1 cellular context compared by ENCODE assay signal in the genomic region with DNA sequence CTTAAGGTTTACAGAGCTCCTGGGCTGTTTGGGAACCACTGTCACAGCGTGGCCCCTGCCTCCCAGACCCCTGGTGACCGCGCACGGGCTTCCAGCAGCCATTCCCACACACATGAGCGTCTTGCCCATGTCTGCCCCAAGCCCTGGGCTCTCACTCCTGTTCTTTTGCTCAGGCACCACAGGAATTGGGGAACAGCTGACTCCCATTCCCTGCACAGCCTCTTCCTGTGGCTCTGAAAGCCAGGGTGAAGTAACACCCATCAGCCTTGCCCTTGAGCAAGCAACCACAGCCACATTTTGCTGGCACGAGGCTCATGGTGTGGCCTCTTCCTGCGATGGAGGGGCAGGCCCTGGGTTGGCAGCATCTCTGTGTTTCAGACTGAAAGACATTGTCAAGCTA.
TF ChIP-seq lines count a peak whose summit lies in the region.

No MANE protein-coding gene starts in this region.

TF ChIP-seq in IMR-90, 13 proteins besides CTCF, POLR2A, EP300 and RAD21 (continued from another document):
- no peak for TF ChIP-seq FOS (IDR thresholded peaks at IDR 0.05; ENCODE audit: low read depth, low read length)
- TF ChIP-seq CEBPB (IDR thresholded peaks at IDR 0.05; ENCODE audit: low read depth, low read length), result peak; percentile 56
- no peak for TF ChIP-seq BHLHE40 (IDR thresholded peaks at IDR 0.05; ENCODE audit: low read depth, low read length)
- TF ChIP-seq, protein P1, sequence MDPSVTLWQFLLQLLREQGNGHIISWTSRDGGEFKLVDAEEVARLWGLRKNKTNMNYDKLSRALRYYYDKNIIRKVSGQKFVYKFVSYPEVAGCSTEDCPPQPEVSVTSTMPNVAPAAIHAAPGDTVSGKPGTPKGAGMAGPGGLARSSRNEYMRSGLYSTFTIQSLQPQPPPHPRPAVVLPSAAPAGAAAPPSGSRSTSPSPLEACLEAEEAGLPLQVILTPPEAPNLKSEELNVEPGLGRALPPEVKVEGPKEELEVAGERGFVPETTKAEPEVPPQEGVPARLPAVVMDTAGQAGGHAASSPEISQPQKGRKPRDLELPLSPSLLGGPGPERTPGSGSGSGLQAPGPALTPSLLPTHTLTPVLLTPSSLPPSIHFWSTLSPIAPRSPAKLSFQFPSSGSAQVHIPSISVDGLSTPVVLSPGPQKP (IDR thresholded peaks at IDR 0.05; ENCODE audit: borderline replicate concordance, low read depth, low read length), result no peak
